Comparison of ENCODE assay signal across 8 cellular contexts in the genomic region with DNA sequence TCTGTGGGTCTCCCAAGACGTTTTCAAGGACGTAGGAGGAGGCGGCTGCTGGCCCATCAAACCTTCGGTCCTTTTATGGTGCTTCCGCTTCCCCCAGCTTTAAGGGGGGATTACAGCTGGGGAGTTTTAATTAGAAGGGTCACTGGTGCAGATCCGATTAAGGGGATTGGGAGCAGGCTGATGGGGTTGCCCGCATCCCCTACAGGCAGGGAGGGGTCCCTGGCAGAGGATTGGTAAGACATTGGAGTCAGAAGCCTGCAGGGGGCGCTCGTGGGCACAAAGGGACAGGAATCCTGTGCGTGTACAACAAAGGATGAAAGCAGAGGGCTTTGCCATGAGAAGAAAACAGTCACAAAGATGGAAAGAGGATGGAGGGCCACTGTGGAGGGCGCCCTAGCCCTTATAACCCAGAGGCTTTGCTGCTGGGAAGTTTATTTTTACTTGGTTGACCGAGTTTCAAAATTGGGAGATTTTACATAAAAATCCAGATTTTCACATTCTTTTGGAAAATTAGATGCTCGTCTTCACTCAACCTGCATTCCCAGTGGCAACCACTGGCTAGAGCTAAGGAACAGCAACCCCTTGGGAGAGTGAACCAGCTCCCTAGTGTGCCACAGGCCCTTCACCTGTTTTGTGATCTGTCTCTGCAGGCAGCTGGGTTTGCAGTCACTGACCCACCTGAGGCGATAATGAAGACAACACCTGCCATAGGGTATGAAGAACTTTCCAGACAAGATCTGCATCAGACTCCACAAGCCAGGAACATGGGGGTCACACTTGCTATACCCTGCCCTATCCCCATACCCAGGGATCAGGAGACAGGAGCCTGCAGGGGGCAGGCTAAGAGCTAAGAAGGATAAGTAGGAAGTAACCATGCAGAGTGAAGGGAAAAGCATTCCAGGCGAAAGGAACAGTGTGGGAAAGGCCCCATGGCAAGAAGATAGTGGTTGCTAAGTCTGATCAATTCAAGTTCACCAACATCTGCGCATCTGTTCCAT.
A peak's percentile ranks its signal among the peaks of the same experiment; 100 is the strongest.
DNase-seq lines count a peak whose midpoint lies in the region; ATAC-seq and TF ChIP-seq lines count a peak whose summit lies in the region.

No MANE protein-coding gene starts in this region.

- H3K27me3 Mint-ChIP-seq in activated CD4-positive, alpha-beta T cell treated with anti-CD3 and anti-CD28 coated beads, Interleukin-2, amount 10 ng/mL, durations not matched to agents 24 days and 14 days, result peaks cover 30% of the 10 kb centered on the region

- peak; percentile 5 to 63 (median 24) for DNase-seq in activated CD4-positive, CD25-positive, alpha-beta regulatory T cell (lab: John Stamatoyannopoulos, UW)
- DNase-seq in NCI-H226, result peak; percentile 13
- peak; percentile 91 for DNase-seq in activated CD4-positive, alpha-beta T cell treated with anti-CD3 and anti-CD28 coated beads, Interleukin-2, amount 10 ng/mL, durations not matched to agents 24 days and 14 days
- DNase-seq in dedifferentiated amniotic fluid mesenchymal stem cell (ENCODE audit: extremely low spot score), result peak; percentile 31
- DNase-seq in lung (ENCODE audit: low spot score), result peak; percentile 46
- DNase-seq in stimulated activated CD8-positive, alpha-beta memory T cell treated with anti-CD3 and anti-CD28 coated beads, Interleukin-15, amount 100 ng/mL, for 48 hours (ENCODE audit: low read depth in 2 of 2), result peak; percentile 37 to 39

- 42 to 45% methylated on average over 16 of the region's 16 CpGs for WGBS in lung, 2 donors

- ATAC-seq in activated CD4-positive, CD25-positive, alpha-beta regulatory T cell treated with anti-CD3 and anti-CD28 coated beads, Interleukin-2, amount 50 U/mL, for 24 hours, result no peak
- no peak for ATAC-seq in lung (ENCODE audit: insufficient read depth, low FRiP score)
- ATAC-seq in HG02938 (IDR thresholded peaks at IDR 0.05; ENCODE audit: unreplicated experiment), result no peak

- no peaks in the 10 kb centered on the region for H3K9me3 Mint-ChIP-seq in activated CD4-positive, alpha-beta T cell treated with anti-CD3 and anti-CD28 coated beads, Interleukin-2, amount 10 ng/mL, durations not matched to agents 24 days and 14 days

- no peak for TF ChIP-seq CTCF in lung (IDR thresholded peaks at IDR 0.05; ENCODE audit: control extremely low read depth, extremely low read depth)

- H3K4me1 ChIP-seq in lung (ENCODE audit: control insufficient read depth in 2 of 2, insufficient read depth in 2 of 2, low read length in 2 of 2), result no peaks in the 10 kb centered on the region

- no peaks in the 10 kb centered on the region for H3K36me3 Mint-ChIP-seq in activated CD4-positive, alpha-beta T cell treated with anti-CD3 and anti-CD28 coated beads, Interleukin-2, amount 10 ng/mL, durations not matched to agents 24 days and 14 days (ENCODE audit: low read depth)

- no peak overlapping the region for H3K27ac ChIP-seq in lung (ENCODE audit: low read depth in 1 of 2, low read length in 1 of 2)

- no peak overlapping the region for H3K4me3 ChIP-seq in lung

- no peak overlapping the region for H3K27ac Mint-ChIP-seq in activated CD4-positive, alpha-beta T cell treated with anti-CD3 and anti-CD28 coated beads, Interleukin-2, amount 10 ng/mL, durations not matched to agents 24 days and 14 days

- H3K36me3 ChIP-seq in lung (ENCODE audit: control insufficient read depth in 2 of 2, insufficient read depth in 2 of 2, low read length in 2 of 2), result no peaks in the 10 kb centered on the region

- H3K9me3 ChIP-seq in lung (ENCODE audit: control insufficient read depth in 2 of 2, insufficient read depth in 1 of 2, low read length in 1 of 2), result peaks cover 0 to 2% of the 10 kb centered on the region in 2 donors

- H3K4me1 Mint-ChIP-seq in activated CD4-positive, alpha-beta T cell treated with anti-CD3 and anti-CD28 coated beads, Interleukin-2, amount 10 ng/mL, durations not matched to agents 24 days and 14 days, result peaks cover 4% of the 10 kb centered on the region

- H3K4me3 Mint-ChIP-seq in activated CD4-positive, alpha-beta T cell treated with anti-CD3 and anti-CD28 coated beads, Interleukin-2, amount 10 ng/mL, durations not matched to agents 24 days and 14 days, result no peak overlapping the region

- intact Hi-C loops in activated CD4-positive, alpha-beta T cell treated with anti-CD3 and anti-CD28 coated beads, Interleukin-2, amount 10 ng/mL, durations not matched to agents 24 days and 14 days (cut with micrococcal nuclease), result loop anchor here (1.0 kb wide), 1 partner anchor 100 kb away; no protein-coding TSS in a partner anchor

- no peaks in the 10 kb centered on the region for H3K27me3 ChIP-seq in lung (ENCODE audit: control insufficient read depth, insufficient read depth)

Comparison
In these comparisons a context has a peak if more than half of its experiments do, and no peak if none do; other contexts are left out.
1. DNase-seq: peak in every context shown above with its lines; median percentile 91 in activated CD4-positive, alpha-beta T cell treated with anti-CD3 and anti-CD28 coated beads, Interleukin-2, amount 10 ng/mL, durations not matched to agents 24 days and 14 days; 46 in lung; 38 in stimulated activated CD8-positive, alpha-beta memory T cell treated with anti-CD3 and anti-CD28 coated beads, Interleukin-15, amount 100 ng/mL, for 48 hours; 31 in dedifferentiated amniotic fluid mesenchymal stem cell; 24 in activated CD4-positive, CD25-positive, alpha-beta regulatory T cell; 13 in NCI-H226.